ENCODE assay signal across 9 cellular contexts in the genomic region with DNA sequence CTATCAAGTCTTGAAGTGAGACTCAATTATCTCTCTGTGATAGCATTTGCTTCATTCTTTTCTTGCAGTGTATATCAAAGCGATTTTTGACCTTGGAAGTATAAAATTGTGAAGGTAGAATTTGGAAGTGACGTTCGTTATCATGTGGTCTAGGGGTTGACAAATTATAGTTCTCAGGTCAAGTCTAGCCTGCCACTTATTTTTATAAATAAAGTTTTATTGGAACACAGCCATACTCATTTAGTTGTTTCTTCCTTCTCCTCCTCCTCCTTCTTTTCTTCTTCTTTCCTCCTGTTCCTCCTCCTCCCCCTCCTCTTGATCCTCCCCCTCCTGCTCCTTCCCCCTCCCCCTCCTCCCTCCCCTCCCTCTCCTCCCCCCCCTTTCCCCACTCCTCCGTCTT. TPM values are rescaled to one million over a fixed set of nuclear protein-coding genes. Genes with fewer than 3 reads are reported as not detected.
"Had no signal": no experiment of that assay in that cellular context is flagged by ENCODE, and none has a peak within 500 bp of the region (broad histone marks: within the 10 kb centered on the region; RNA-seq: fewer than 3 reads in every experiment).

No MANE protein-coding gene starts in this region.

- FAIRE-seq: H1, H54 had no signal

- H3K27ac ChIP-seq: GM23248, HL-60, KMS-11 had no signal

- H3K4me2 ChIP-seq: KMS-11 had no signal

- H3K4me3 ChIP-seq: GM23248 had no signal

- DNase-seq: GM23248, H9, HCEC 1CT, IMR-90, KBM-7 had no signal

- H2AFZ ChIP-seq: GM23248 had no signal

- H3K9ac ChIP-seq: GM23248, KMS-11 had no signal

RNA-seq across cellular contexts. Expression of gene LRRTM2, which starts 38.0 kb away (rescaled TPM):
- total RNA-seq: H1, H9 had no signal
- polyA plus RNA-seq: H1 had no signal
